ENCODE assay signal across 1 cellular context in genomic region chr17:50560185-50560824, GRCh38.
TF ChIP-seq lines count a peak whose summit lies in the region.

Gene CACNA1G (plus strand): TSS chr17:50560715. CDS start chr17:50561460, 745 bp downstream.

TF ChIP-seq in HEK293, 187 proteins besides CTCF, POLR2A, EP300 and RAD21 (continued from another document):
- TF ChIP-seq PRDM10 (tag by site-specific recombination; IDR thresholded peaks at IDR 0.05) (peak; percentile 80), ZNF18 (tag by site-specific recombination; IDR thresholded peaks at IDR 0.05) (peak; percentile 91), ZNF76 (tag by site-specific recombination; IDR thresholded peaks at IDR 0.05; ENCODE audit: borderline replicate concordance, low read depth) (0 out of 2 replicates have a peak, but pooled peaks have one; percentile 15), ZNF354C (tag by site-specific recombination; IDR thresholded peaks at IDR 0.05; ENCODE audit: borderline replicate concordance, low read depth) (no peak), SETDB1 (IDR thresholded peaks at IDR 0.05; ENCODE audit: insufficient read length, low read length) (no peak), GLIS2 (tag by site-specific recombination; IDR thresholded peaks at IDR 0.05) (peak; percentile 59; the same call in 1 of the 2 replicates), ZNF335 (tag by site-specific recombination; conservative IDR thresholded peaks at IDR 0.05) (peak; percentile 92), ZNF157 (tag by site-specific recombination; IDR thresholded peaks at IDR 0.05) (no peak), ZBTB7A (tag by site-specific recombination; IDR thresholded peaks at IDR 0.05; ENCODE audit: low read depth) (0 out of 2 replicates have a peak, but pooled peaks have one; percentile 24), ZNF2 (tag by site-specific recombination; IDR thresholded peaks at IDR 0.05) (no peak), SP2 (tag by site-specific recombination; IDR thresholded peaks at IDR 0.05) (peak; percentile 86), PATZ1 (tag by site-specific recombination; IDR thresholded peaks at IDR 0.05) (peak; percentile 58), ZBTB26 (tag by site-specific recombination; optimal IDR thresholded peaks at IDR 0.05) (peak; percentile 67), ZBTB48 (tag by site-specific recombination; IDR thresholded peaks at IDR 0.05) (peak; percentile 78), ZNF561 (tag by site-specific recombination; IDR thresholded peaks at IDR 0.05; ENCODE audit: borderline replicate concordance) (peak; percentile 91; the same call in 1 of the 2 replicates), PRDM1 (tag by site-specific recombination; IDR thresholded peaks at IDR 0.05) (0 out of 2 replicates have a peak, but pooled peaks have one; percentile 19), ZNF596 (tag by site-specific recombination; IDR thresholded peaks at IDR 0.05) (peak; percentile 72; the same call in 1 of the 2 replicates), ZBTB49 (tag by site-specific recombination; IDR thresholded peaks at IDR 0.05; ENCODE audit: low read depth) (no peak), GLIS1 (tag by site-specific recombination; IDR thresholded peaks at IDR 0.05) (0 out of 2 replicates have a peak, but pooled peaks have one; percentile 21), KLF10 (tag by site-specific recombination; IDR thresholded peaks at IDR 0.05) (peak; percentile 78), KLF8 (tag by site-specific recombination; IDR thresholded peaks at IDR 0.05) (peak; percentile 57; the same call in 1 of the 2 replicates), ZNF404 (tag by site-specific recombination; IDR thresholded peaks at IDR 0.05) (no peak), ZNF623 (tag by site-specific recombination; IDR thresholded peaks at IDR 0.05) (no peak), ZNF148 (tag by site-specific recombination; IDR thresholded peaks at IDR 0.05; ENCODE audit: borderline replicate concordance) (no peak)
